ENCODE assay signal across 8 cellular contexts in genomic region chr6:166032366-166033171, GRCh38.
DNase-seq lines count a peak whose midpoint lies in the region; TF ChIP-seq lines count a peak whose summit lies in the region.

No MANE protein-coding gene starts in this region.

- no peak for TF ChIP-seq CTCF in nephron progenitor cell (IDR thresholded peaks at IDR 0.05)

- no peaks in the 10 kb centered on the region for H3K79me1 ChIP-seq in mesenchymal stem cell (replicated peaks; ENCODE audit: low read length, poor library complexity, severe bottlenecking)

- H3K36me3 Mint-ChIP-seq in nephron progenitor cell (ENCODE audit: low read depth): no peaks in the 10 kb centered on the region
- H3K36me3 Mint-ChIP-seq in activated CD4-positive, alpha-beta T cell treated with anti-CD3 and anti-CD28 coated beads, Interleukin-2, amount 10 ng/mL, durations not matched to agents 7 days and 5 days (ENCODE audit: low read depth): no peaks in the 10 kb centered on the region

- H3K27me3 ChIP-seq in mesenchymal stem cell (ENCODE audit: control insufficient read depth in 1 of 2, insufficient read depth in 1 of 2, low read length in 2 of 2): no peaks in the 10 kb centered on the region

- H3K9me3 ChIP-seq in mesenchymal stem cell (ENCODE audit: control insufficient read depth, low read length): peaks cover 3% of the 10 kb centered on the region

- CTCF ChIA-PET in activated CD4-positive, alpha-beta T cell treated with anti-CD3 and anti-CD28 coated beads, Interleukin-2, amount 10 ng/mL, durations not matched to agents 7 days and 5 days (lab: Charles Lee): no interaction called here

- peak overlapping the region in 1 of 2 experiments; percentile 40 for H3K18ac ChIP-seq in mesenchymal stem cell (ENCODE audit: low read depth in 1 of 2, low read length in 2 of 2)

- H3K27ac ChIP-seq in mesenchymal stem cell (ENCODE audit: low read length, poor library complexity, severe bottlenecking): no peak overlapping the region

- peaks cover 4% of the 10 kb centered on the region for H3K27me3 Mint-ChIP-seq in nephron progenitor cell (ENCODE audit: low read depth, poor library complexity)
- no peaks in the 10 kb centered on the region for H3K27me3 Mint-ChIP-seq in activated CD4-positive, alpha-beta T cell treated with anti-CD3 and anti-CD28 coated beads, Interleukin-2, amount 10 ng/mL, durations not matched to agents 7 days and 5 days

- DNase-seq in AG20443 (ENCODE audit: low spot score): peak; percentile 80
- DNase-seq in HCEC 1CT: peak; percentile 95
- peak; percentile 30 for DNase-seq in astrocyte of the hippocampus (ENCODE audit: low read depth, low spot score)
- DNase-seq in mesenchymal stem cell: peak; percentile 97
- DNase-seq in nephron progenitor cell: no peak
- DNase-seq in activated CD4-positive, alpha-beta T cell treated with anti-CD3 and anti-CD28 coated beads, Interleukin-2, amount 10 ng/mL, durations not matched to agents 7 days and 5 days: no peak
- no peak for DNase-seq in NCI-H446 treated with DMSO at 0.1 percent for 48 hours (lab: John Stamatoyannopoulos, UW)
- DNase-seq in NCI-H1092 treated with DMSO at 0.1 percent for 48 hours (lab: John Stamatoyannopoulos, UW): no peak

- peak overlapping the region; percentile 44 for H3K9ac ChIP-seq in mesenchymal stem cell (ENCODE audit: low read length)

- no peak overlapping the region for H2BK12ac ChIP-seq in mesenchymal stem cell (ENCODE audit: low read length in 2 of 2)

- H3K4me3 Mint-ChIP-seq in nephron progenitor cell: no peak overlapping the region
- H3K4me3 Mint-ChIP-seq in activated CD4-positive, alpha-beta T cell treated with anti-CD3 and anti-CD28 coated beads, Interleukin-2, amount 10 ng/mL, durations not matched to agents 7 days and 5 days: no peak overlapping the region

- H4K91ac ChIP-seq in mesenchymal stem cell (ENCODE audit: low read length): no peak overlapping the region

- no peak overlapping the region for H2AFZ ChIP-seq in mesenchymal stem cell (ENCODE audit: low read depth, low read length)

- no peak overlapping the region for H2BK120ac ChIP-seq in mesenchymal stem cell (ENCODE audit: low read depth, low read length)

- H3K4me1 ChIP-seq in mesenchymal stem cell (ENCODE audit: control insufficient read depth, insufficient read depth, low read depth, low read length): peaks cover 3% of the 10 kb centered on the region

- no peaks in the 10 kb centered on the region for H3K36me3 ChIP-seq in mesenchymal stem cell (ENCODE audit: control insufficient read depth in 1 of 2, insufficient read depth in 2 of 2, low read depth in 1 of 2, low read length in 2 of 2)

- H3K9me3 Mint-ChIP-seq in nephron progenitor cell: peaks cover 14% of the 10 kb centered on the region
- no peaks in the 10 kb centered on the region for H3K9me3 Mint-ChIP-seq in activated CD4-positive, alpha-beta T cell treated with anti-CD3 and anti-CD28 coated beads, Interleukin-2, amount 10 ng/mL, durations not matched to agents 7 days and 5 days

- H2AK5ac ChIP-seq in mesenchymal stem cell (ENCODE audit: low read length, severe bottlenecking): no peak overlapping the region

- no peak overlapping the region for H2BK15ac ChIP-seq in mesenchymal stem cell (ENCODE audit: low read depth, poor library complexity, severe bottlenecking)

- H3K4me1 Mint-ChIP-seq in nephron progenitor cell: peaks cover 14% of the 10 kb centered on the region
- no peaks in the 10 kb centered on the region for H3K4me1 Mint-ChIP-seq in activated CD4-positive, alpha-beta T cell treated with anti-CD3 and anti-CD28 coated beads, Interleukin-2, amount 10 ng/mL, durations not matched to agents 7 days and 5 days

- no peak overlapping the region for H3K4ac ChIP-seq in mesenchymal stem cell (ENCODE audit: low read depth in 1 of 2, low read length in 2 of 2)

- WGBS in mesenchymal stem cell: 33% methylated on average over 8 of the region's 9 CpGs

- peak overlapping the region; percentile 27 for H4K8ac ChIP-seq in mesenchymal stem cell (ENCODE audit: low read length)

- H3K14ac ChIP-seq in mesenchymal stem cell (ENCODE audit: low read length in 2 of 2): no peak overlapping the region

- no peak overlapping the region for H2BK5ac ChIP-seq in mesenchymal stem cell (ENCODE audit: low read depth, low read length, poor library complexity, severe bottlenecking)

- H3K23ac ChIP-seq in mesenchymal stem cell (ENCODE audit: low read length in 2 of 2): no peak overlapping the region

- H3K27ac Mint-ChIP-seq in nephron progenitor cell: no peak overlapping the region
- no peak overlapping the region for H3K27ac Mint-ChIP-seq in activated CD4-positive, alpha-beta T cell treated with anti-CD3 and anti-CD28 coated beads, Interleukin-2, amount 10 ng/mL, durations not matched to agents 7 days and 5 days

- POLR2A ChIA-PET in activated CD4-positive, alpha-beta T cell treated with anti-CD3 and anti-CD28 coated beads, Interleukin-2, amount 10 ng/mL, durations not matched to agents 7 days and 5 days (lab: Charles Lee): no interaction called here

- no peak overlapping the region for H3K4me3 ChIP-seq in mesenchymal stem cell (ENCODE audit: insufficient read depth in 1 of 2, low read depth in 1 of 2, low read length in 2 of 2)

- no peak overlapping the region for H3K4me2 ChIP-seq in mesenchymal stem cell (ENCODE audit: low read length, poor library complexity, severe bottlenecking)

Comparison
In these comparisons a context has a peak if more than half of its experiments do, and no peak if none do; other contexts are left out.
1. DNase-seq: peak in AG20443 (single experiment), HCEC 1CT (single experiment), astrocyte of the hippocampus (single experiment) and mesenchymal stem cell (single experiment); none in nephron progenitor cell (single experiment), activated CD4-positive, alpha-beta T cell treated with anti-CD3 and anti-CD28 coated beads, Interleukin-2, amount 10 ng/mL, durations not matched to agents 7 days and 5 days (single experiment), NCI-H446 treated with DMSO at 0.1 percent for 48 hours (single experiment) and NCI-H1092 treated with DMSO at 0.1 percent for 48 hours (single experiment).